24 cellular contexts compared by ENCODE assay signal in the genomic region with DNA sequence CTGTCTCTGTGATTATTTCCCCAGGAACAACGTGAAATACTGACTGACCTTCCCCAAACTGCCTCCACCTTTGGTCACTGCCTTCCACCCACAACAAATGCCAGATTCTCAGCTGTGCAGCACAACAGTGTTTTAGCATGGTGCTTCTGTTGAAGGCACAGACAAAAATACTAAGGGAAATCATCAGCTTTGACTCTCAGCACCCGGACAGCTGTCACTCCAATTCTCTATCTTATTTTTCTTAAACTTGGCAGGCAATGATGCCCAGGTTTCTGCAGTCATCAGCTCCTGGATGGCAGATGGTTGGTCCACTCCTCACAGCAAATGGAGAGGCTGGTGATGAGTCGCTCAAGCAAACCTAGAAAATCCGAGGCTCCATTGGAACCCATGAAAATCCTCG. TPM values are rescaled to one million over a fixed set of nuclear protein-coding genes. Genes with fewer than 3 reads are reported as not detected.
"Had no signal": no experiment of that assay in that cellular context is flagged by ENCODE, and none has a peak within 500 bp of the region (broad histone marks: within the 10 kb centered on the region; RNA-seq: fewer than 3 reads in every experiment).

No MANE protein-coding gene starts in this region.

- H3K4me3 Mint-ChIP-seq: activated B cell treated with CpG ODN at 0.5 μM for 24 hours; activated CD4-positive, alpha-beta T cell treated with anti-CD3 and anti-CD28 coated beads, Interleukin-2, amount 10 ng/mL, durations not matched to agents 24 days and 14 days; activated CD8-positive, alpha-beta memory T cell treated with anti-CD3 and anti-CD28 coated beads, Interleukin-2, amount 10 ng/mL, durations not matched to agents 7 days and 5 days; activated naive CD8-positive, alpha-beta T cell treated with anti-CD3 and anti-CD28 coated beads, Interleukin-2, amount 50 U/mL, for 24 hours; activated T-cell treated with anti-CD3 and anti-CD28 coated beads, Interleukin-2, amount 50 U/mL, for 24 hours; activated T-helper 1 cell treated with anti-CD3 and anti-CD28 coated beads, Interleukin-12 subunit alpha, Interleukin-12 subunit beta, Interleukin-2, Interleukin-4 antibody, amounts not matched to agents 30 ng/mL and 10 ng/mL and 1 ng/mL, durations not matched to agents 14 hours and 24 hours and 36 hours; IgD-negative memory B cell; T-cell had no signal

- H3K36me3 Mint-ChIP-seq: activated CD8-positive, alpha-beta memory T cell treated with anti-CD3 and anti-CD28 coated beads, Interleukin-2, amount 10 ng/mL, durations not matched to agents 7 days and 5 days; IgD-negative memory B cell; T-cell had no signal

- DNase-seq: activated B cell treated with CpG ODN at 0.5 μM for 24 hours; activated CD4-positive, alpha-beta T cell treated with anti-CD3 and anti-CD28 coated beads for 1 hour; activated CD4-positive, alpha-beta T cell treated with anti-CD3 and anti-CD28 coated beads, Interleukin-2, amount 10 ng/mL, durations not matched to agents 24 days and 14 days; activated CD4-positive, alpha-beta T cell treated with anti-CD3 and anti-CD28 coated beads, Interleukin-2, amount 50 U/mL, for 48 hours; activated CD8-positive, alpha-beta memory T cell treated with anti-CD3 and anti-CD28 coated beads, Interleukin-2, amount 10 ng/mL, durations not matched to agents 7 days and 5 days; activated effector memory CD4-positive, alpha-beta T cell treated with Interleukin-2 at 50 U/mL for 16 hours; activated naive CD4-positive, alpha-beta T cell treated with Interleukin-2 at 50 U/mL for 16 hours; activated naive CD8-positive, alpha-beta T cell treated with anti-CD3 and anti-CD28 coated beads, Interleukin-2, amount 50 U/mL, for 24 hours; activated T-cell treated with anti-CD3 and anti-CD28 coated beads, Interleukin-2, amount 50 U/mL, for 24 hours; amniotic stem cell; body of pancreas; central memory CD4-positive, alpha-beta T cell; NCI-H2029 treated with DMSO at 0.1 percent for 48 hours; NCI-H69; SIG-M5; T-cell; T-helper 2 cell; T1000 had no signal

- H3K27ac Mint-ChIP-seq: activated B cell treated with CpG ODN at 0.5 μM for 24 hours; activated CD4-positive, alpha-beta T cell treated with anti-CD3 and anti-CD28 coated beads, Interleukin-2, amount 10 ng/mL, durations not matched to agents 24 days and 14 days; activated CD8-positive, alpha-beta memory T cell treated with anti-CD3 and anti-CD28 coated beads, Interleukin-2, amount 10 ng/mL, durations not matched to agents 7 days and 5 days; activated naive CD4-positive, alpha-beta T cell treated with anti-CD3 and anti-CD28 coated beads, Interleukin-2, amount 50 U/mL, for 72 hours; activated naive CD8-positive, alpha-beta T cell treated with anti-CD3 and anti-CD28 coated beads, Interleukin-2, amount 50 U/mL, for 24 hours; activated T-cell treated with anti-CD3 and anti-CD28 coated beads, Interleukin-2, amount 50 U/mL, for 24 hours; activated T-helper 1 cell treated with anti-CD3 and anti-CD28 coated beads, Interleukin-12 subunit alpha, Interleukin-12 subunit beta, Interleukin-2, Interleukin-4 antibody, amounts not matched to agents 30 ng/mL and 10 ng/mL and 1 ng/mL, durations not matched to agents 14 hours and 24 hours and 36 hours; IgD-negative memory B cell; T-cell had no signal

- H3K9me3 Mint-ChIP-seq: activated B cell treated with CpG ODN at 0.5 μM for 24 hours; activated T-helper 1 cell treated with anti-CD3 and anti-CD28 coated beads, Interleukin-12 subunit alpha, Interleukin-12 subunit beta, Interleukin-2, Interleukin-4 antibody, amounts not matched to agents 30 ng/mL and 10 ng/mL and 1 ng/mL, durations not matched to agents 14 hours and 24 hours and 36 hours; IgD-negative memory B cell; T-cell had no signal

RNA-seq across cellular contexts. Expression of a gene that starts 2.9 kb away (rescaled TPM):
- total RNA-seq: activated B cell treated with CpG ODN at 0.5 μM for 24 hours, bronchial epithelial cell, NCI-H460, RPMI7951 had no signal
- polyA plus RNA-seq: IgD-negative memory B cell had no signal
